In the genomic region with DNA sequence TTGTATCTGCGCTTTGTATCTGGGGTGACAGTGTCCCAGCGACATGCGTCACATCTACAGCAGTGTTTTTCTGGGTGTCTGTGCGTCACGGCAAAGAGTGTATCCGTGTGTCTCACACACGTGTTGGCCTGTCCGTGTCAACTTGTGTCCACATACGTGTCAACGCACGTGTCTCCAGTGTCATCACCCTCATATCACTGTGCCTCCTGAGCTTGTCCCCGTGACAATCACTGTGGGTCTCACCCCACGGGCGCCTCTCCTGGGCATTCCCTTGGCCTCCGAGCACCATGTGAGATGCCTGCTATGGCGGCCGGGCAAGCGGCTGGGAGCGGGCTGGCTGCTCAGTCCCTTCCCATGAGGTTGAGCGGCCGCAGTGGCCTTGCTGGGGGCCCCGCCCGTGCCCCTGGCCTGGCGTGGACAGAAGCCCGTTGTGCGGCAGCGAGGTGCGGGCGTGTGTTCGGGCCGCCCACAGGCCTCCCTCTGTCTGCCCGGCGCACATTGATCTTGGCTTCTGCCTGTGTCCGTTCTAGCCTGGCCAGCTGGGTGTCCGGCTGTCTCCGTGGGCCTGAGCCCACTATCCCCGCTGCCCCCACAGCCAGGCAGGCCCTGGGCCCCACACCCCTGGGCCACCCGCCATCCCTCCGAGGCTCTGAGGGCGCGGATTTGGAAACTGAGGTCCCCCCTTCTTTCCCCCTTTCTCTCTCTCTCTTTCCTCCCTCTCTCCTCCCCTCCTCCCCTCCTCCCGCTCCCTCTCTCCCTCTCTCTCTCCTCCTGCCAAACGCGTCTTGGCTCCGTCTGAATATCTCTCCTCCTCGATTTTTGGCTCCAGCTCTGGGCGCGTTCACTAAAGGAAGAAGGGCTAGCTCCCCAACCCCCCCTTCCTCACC, we compare ENCODE assay signal across 10 cellular contexts. TPM values are rescaled to one million over a fixed set of nuclear protein-coding genes. Genes with fewer than 3 reads are reported as not detected.
DNase-seq lines count a peak whose midpoint lies in the region; ATAC-seq lines count a peak whose summit lies in the region.
"Had no signal": no experiment of that assay in that cellular context is flagged by ENCODE, and none has a peak within 500 bp of the region (broad histone marks: within the 10 kb centered on the region; RNA-seq: fewer than 3 reads in every experiment).

No MANE protein-coding gene starts in this region.

- H3K36me3 Mint-ChIP-seq in immature natural killer cell, result peaks cover 0 to 4% (median 0%) of the 10 kb centered on the region in 3 donors

- peak; percentile 75 to 80 for ATAC-seq in right cardiac atrium

- H3K4me1 ChIP-seq in ACC112 (ENCODE audit: control insufficient read depth, insufficient read depth, low read length, unreplicated experiment), result peaks cover 12% of the 10 kb centered on the region
- H3K4me1 ChIP-seq in right cardiac atrium (ENCODE audit: control insufficient read depth, insufficient read depth, low read length), result peaks cover 8% of the 10 kb centered on the region

- no peaks in the 10 kb centered on the region for H3K9me3 ChIP-seq in right cardiac atrium (ENCODE audit: control insufficient read depth, low read length)

- WGBS in right cardiac atrium, result 51% methylated on average over 48 of the region's 48 CpGs

- H3K27me3 ChIP-seq in ACC112 (ENCODE audit: insufficient read depth, low read length) (no peaks in the 10 kb centered on the region), right cardiac atrium (ENCODE audit: control insufficient read depth, insufficient read depth) (no peaks in the 10 kb centered on the region)

- H3K4me1 Mint-ChIP-seq in immature natural killer cell, result peaks cover 0 to under 1% of the 10 kb centered on the region in 2 donors

- H2AFZ ChIP-seq in ACC112 (ENCODE audit: low read length, unreplicated experiment), result no peak overlapping the region

- peak overlapping the region; percentile 66 for H3K4me3 ChIP-seq in ACC112 (ENCODE audit: low read depth, low read length)
- H3K4me3 ChIP-seq in right cardiac atrium (ENCODE audit: low read length), result no peak overlapping the region

- intact Hi-C loops in right cardiac atrium (cut with DNase I), result no loop called here

- peaks cover 11 to 20% (median 16%) of the 10 kb centered on the region in 3 donors for H3K27me3 Mint-ChIP-seq in immature natural killer cell (ENCODE audit: low read depth in 3 of 3)

- H3K27ac Mint-ChIP-seq in immature natural killer cell, result no peak overlapping the region

- DNase-seq in astrocyte of the hippocampus (ENCODE audit: low read depth, low spot score) (peak; percentile 85), right cardiac atrium (peak; percentile 88 to 92 (median 90)), pons (ENCODE audit: low spot score) (peak; percentile 94), immature natural killer cell (no peak), NCI-H82 (lab: John Stamatoyannopoulos, UW) (no peak)
- no peak for DNase-seq in activated CD8-positive, alpha-beta memory T cell treated with anti-CD3 and anti-CD28 coated beads for 24 hours
- no peak for DNase-seq in activated CD4-positive, alpha-beta T cell treated with anti-CD3 and anti-CD28 coated beads for 48 hours
- DNase-seq: activated CD4-positive, CD25-positive, alpha-beta regulatory T cell treated with anti-CD3 and anti-CD28 coated beads, Interleukin-2, amount 50 U/mL, for 72 hours had no signal

- no peaks in the 10 kb centered on the region for H3K9me3 Mint-ChIP-seq in immature natural killer cell

- H3K4me3 Mint-ChIP-seq in immature natural killer cell, result no peak overlapping the region

- H3K27ac ChIP-seq in ACC112 (ENCODE audit: low read depth, low read length), result peak overlapping the region; percentile 56
- peak overlapping the region; percentile 77 for H3K27ac ChIP-seq in right cardiac atrium (ENCODE audit: low read length)

- H3K79me2 ChIP-seq in ACC112 (ENCODE audit: control insufficient read depth, insufficient read depth, low read length, unreplicated experiment), result peaks cover 78% of the 10 kb centered on the region

- no peaks in the 10 kb centered on the region for H3K36me3 ChIP-seq in ACC112 (ENCODE audit: insufficient read depth, low read length)

RNA-seq across cellular contexts. Expression of gene NFIX, which starts 6.5 kb away (rescaled TPM):
- 100 to 1,000 TPM; 123 to 168 (median 156) TPM for total RNA-seq in right cardiac atrium
- polyA plus RNA-seq in right cardiac atrium (67.4 TPM), immature natural killer cell (under 1 TPM in 1 of 3 donors, not detected in 2; 0.49 TPM)

RNA-seq across cellular contexts. Expression of gene DAND5, which starts 32.4 kb away (rescaled TPM):
- 10 to 100 TPM in 2 of 4 donors, 1 to 10 TPM in 2; 5.0 to 13.8 (median 11.1) TPM for total RNA-seq in right cardiac atrium
- polyA plus RNA-seq in right cardiac atrium, result 7.0 TPM
- not detected for polyA plus RNA-seq in immature natural killer cell
- total RNA-seq: fibroblast of villous mesenchyme had no signal

RNA-seq across cellular contexts. Expression of gene GADD45GIP1, which starts 44.7 kb away (rescaled TPM):
- total RNA-seq in right cardiac atrium, result 10 to 100 TPM; 24.3 to 33.2 (median 29.1) TPM
- polyA plus RNA-seq in right cardiac atrium (64.5 TPM), immature natural killer cell (10 to 100 TPM; 37.4 to 69.1 (median 56.8) TPM)

RNA-seq across cellular contexts. Expression of gene RAD23A, which starts 56.1 kb away (rescaled TPM):
- total RNA-seq in right cardiac atrium, result 100 to 1,000 TPM; 127 to 137 (median 133) TPM
- polyA plus RNA-seq in right cardiac atrium, result 122 TPM
- polyA plus RNA-seq in immature natural killer cell, result 100 to 1,000 TPM in 1 of 3 donors, 10 to 100 TPM in 2; 68.9 to 121 (median 69.4) TPM

Comparison
In these comparisons a context has a peak if more than half of its experiments do, and no peak if none do; other contexts are left out.
1. DNase-seq: peak in astrocyte of the hippocampus (single experiment), right cardiac atrium (3 of 3) and pons (single experiment); none in immature natural killer cell (0 of 3), activated CD8-positive, alpha-beta memory T cell treated with anti-CD3 and anti-CD28 coated beads for 24 hours (single experiment), NCI-H82 (single experiment) and activated CD4-positive, alpha-beta T cell treated with anti-CD3 and anti-CD28 coated beads for 48 hours (single experiment).
2. RNA of gene NFIX, which starts 6.5 kb away (polyA plus RNA-seq): 67.4 TPM in right cardiac atrium (single experiment); 0.49 TPM in immature natural killer cell; every median in the first group is over 10 times any median in the second.